In genomic region chr16:28878083-28878926, GRCh38 we compare ENCODE assay signal across 9 cellular contexts. TPM values are rescaled to one million over a fixed set of nuclear protein-coding genes. Genes with fewer than 3 reads are reported as not detected.
A peak's percentile ranks its signal among the peaks of the same experiment; 100 is the strongest.
DNase-seq lines count a peak whose midpoint lies in the region; ATAC-seq, FAIRE-seq and TF ChIP-seq lines count a peak whose summit lies in the region.
"Had no signal": no experiment of that assay in that cellular context is flagged by ENCODE, and none has a peak within 500 bp of the region (broad histone marks: within the 10 kb centered on the region; RNA-seq: fewer than 3 reads in every experiment).

TSS of gene ATP2A1 (plus strand) at chr16:28878488. CDS start at chr16:28878672, 184 bp downstream.

- FAIRE-seq in bronchial epithelial cell (lab: Jason Lieb, UNC), result no peak

- H3K9ac ChIP-seq in mucosa of rectum (ENCODE audit: low read depth in 1 of 2, low read length in 2 of 2), result peak within 1 kb of the TSS; percentile 69 to 70

- no peak for TF ChIP-seq CTCF in bronchial epithelial cell (IDR thresholded peaks at IDR 0.05; ENCODE audit: insufficient read depth, low read length, severe bottlenecking)

- ATAC-seq in stimulated activated naive CD8-positive, alpha-beta T cell treated with anti-CD3 and anti-CD28 coated beads, Interleukin-15, Interleukin-2, amounts not matched to agents 100 U/mL and 50 U/mL, for 24 hours, result no peak
- no peak for ATAC-seq in GM19035 (IDR thresholded peaks at IDR 0.05; ENCODE audit: unreplicated experiment)

- H3K9me3 ChIP-seq in mucosa of rectum (ENCODE audit: control insufficient read depth in 2 of 2, low read length in 2 of 2), result no peaks in the 10 kb centered on the region

- peaks cover 8 to 9% of the 10 kb centered on the region in 2 donors for H3K4me1 ChIP-seq in mucosa of rectum (ENCODE audit: control insufficient read depth in 2 of 2, insufficient read depth in 2 of 2, low read length in 2 of 2)

- no peak within 1 kb of the TSS for H3K27ac ChIP-seq in mucosa of rectum (ENCODE audit: low read depth in 2 of 2, low read length in 2 of 2)

- H3K36me3 ChIP-seq in bronchial epithelial cell (ENCODE audit: control insufficient read depth, insufficient read depth, low read length), result peaks cover 4% of the 10 kb centered on the region
- peaks cover 4 to 8% of the 10 kb centered on the region in 2 donors for H3K36me3 ChIP-seq in mucosa of rectum (ENCODE audit: control insufficient read depth in 2 of 2, insufficient read depth in 2 of 2, low read length in 2 of 2)

- H3K27me3 ChIP-seq in bronchial epithelial cell (ENCODE audit: control insufficient read depth, insufficient read depth, low read length), result peaks cover 2% of the 10 kb centered on the region
- peaks cover 0 to 2% of the 10 kb centered on the region in 2 donors for H3K27me3 ChIP-seq in mucosa of rectum (ENCODE audit: control insufficient read depth in 2 of 2, insufficient read depth in 2 of 2, low read length in 2 of 2)

- no peak for DNase-seq in stimulated activated naive CD8-positive, alpha-beta T cell treated with anti-CD3 and anti-CD28 coated beads, Interleukin-15, Interleukin-2, amounts not matched to agents 100 U/mL and 50 U/mL, for 24 hours
- no peak for DNase-seq in bronchial epithelial cell (ENCODE audit: low read depth)
- DNase-seq in NK-92 (lab: John Stamatoyannopoulos, UW; ENCODE audit: unreplicated experiment), result no peak
- no peak for DNase-seq in hypothalamus (lab: John Stamatoyannopoulos, UW)
- DNase-seq in EL, result no peak

- H3K4me1 Mint-ChIP-seq in stimulated activated naive CD8-positive, alpha-beta T cell treated with anti-CD3 and anti-CD28 coated beads, Interleukin-15, Interleukin-2, amounts not matched to agents 100 ng/mL and 50 ng/mL, for 24 hours (ENCODE audit: low read depth), result peaks cover 29% of the 10 kb centered on the region

- H3K36me3 Mint-ChIP-seq in stimulated activated naive CD8-positive, alpha-beta T cell treated with anti-CD3 and anti-CD28 coated beads, Interleukin-15, Interleukin-2, amounts not matched to agents 100 ng/mL and 50 ng/mL, for 24 hours (ENCODE audit: low read depth), result peaks cover 6% of the 10 kb centered on the region

- H3K27me3 Mint-ChIP-seq in stimulated activated naive CD8-positive, alpha-beta T cell treated with anti-CD3 and anti-CD28 coated beads, Interleukin-15, Interleukin-2, amounts not matched to agents 100 ng/mL and 50 ng/mL, for 24 hours, result peaks cover 9% of the 10 kb centered on the region

- H3K4me3 Mint-ChIP-seq in stimulated activated naive CD8-positive, alpha-beta T cell treated with anti-CD3 and anti-CD28 coated beads, Interleukin-15, Interleukin-2, amounts not matched to agents 100 ng/mL and 50 ng/mL, for 24 hours, result peak within 1 kb of the TSS; percentile 87

- H3K4me3 ChIP-seq in bronchial epithelial cell (ENCODE audit: low read depth, low read length) (peak within 1 kb of the TSS; percentile 59), mucosa of rectum (ENCODE audit: low read length in 2 of 2) (peak within 1 kb of the TSS; percentile 66 to 83)

- H3K9me3 Mint-ChIP-seq in stimulated activated naive CD8-positive, alpha-beta T cell treated with anti-CD3 and anti-CD28 coated beads, Interleukin-15, Interleukin-2, amounts not matched to agents 100 ng/mL and 50 ng/mL, for 24 hours, result no peaks in the 10 kb centered on the region

- H3K27ac Mint-ChIP-seq in stimulated activated naive CD8-positive, alpha-beta T cell treated with anti-CD3 and anti-CD28 coated beads, Interleukin-15, Interleukin-2, amounts not matched to agents 100 ng/mL and 50 ng/mL, for 24 hours, result peak within 1 kb of the TSS; percentile 78

RNA-seq across cellular contexts. Expression of gene ATP2A1, which starts in this region (rescaled TPM):
- total RNA-seq in bronchial epithelial cell, result under 0.01 and 0.13 TPM in 2 replicates
- total RNA-seq: M059J had no signal
